In the genomic region with DNA sequence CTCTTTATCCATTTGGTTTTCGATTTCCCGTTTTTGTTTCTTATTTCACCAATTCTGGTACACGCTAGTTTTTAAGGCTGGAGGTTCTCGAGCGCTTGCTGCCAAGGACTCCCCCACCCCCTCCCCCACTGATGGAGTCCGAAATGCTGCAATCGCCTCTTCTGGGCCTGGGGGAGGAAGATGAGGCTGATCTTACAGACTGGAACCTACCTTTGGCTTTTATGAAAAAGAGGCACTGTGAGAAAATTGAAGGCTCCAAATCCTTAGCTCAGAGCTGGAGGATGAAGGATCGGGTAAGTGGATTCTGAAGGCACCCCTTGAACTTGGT, we compare ENCODE assay signal across 8 cellular contexts. TPM values are rescaled to one million over a fixed set of nuclear protein-coding genes. Genes with fewer than 3 reads are reported as not detected.
A peak's percentile ranks its signal among the peaks of the same experiment; 100 is the strongest.
DNase-seq lines count a peak whose midpoint lies in the region; ATAC-seq, FAIRE-seq and TF ChIP-seq lines count a peak whose summit lies in the region.

No MANE protein-coding gene starts in this region.

- H4K20me1 ChIP-seq in OCI-LY7 (ENCODE audit: insufficient read depth, low read length) (peaks cover 10% of the 10 kb centered on the region), endothelial cell of umbilical vein (replicated peaks; ENCODE audit: control insufficient read depth, extremely low read depth, insufficient read depth, low read length) (no peaks in the 10 kb centered on the region)

- intact Hi-C loops in OCI-LY7 (cut with micrococcal nuclease; ENCODE audit: unreplicated experiment) (no loop called here), endothelial cell of umbilical vein (cut with micrococcal nuclease) (loop anchor here (2.0 to 10.0 kb wide), 2 partner anchors 29 to 289 kb away; no protein-coding TSS in a partner anchor), ovary (cut with DNase I) (no loop called here), head of caudate nucleus (cut with DNase I) (loop anchor here (10.0 kb wide), 1 partner anchor 91 kb away; no protein-coding TSS in a partner anchor)

- no peaks in the 10 kb centered on the region for H3K27me3 ChIP-seq in endothelial cell of umbilical vein (ENCODE audit: control insufficient read depth in 2 of 2, insufficient read depth in 2 of 2, low read length in 2 of 2)
- H3K27me3 ChIP-seq in ovary = no peaks in the 10 kb centered on the region

- no peaks in the 10 kb centered on the region for H3K9me1 ChIP-seq in endothelial cell of umbilical vein (replicated peaks; ENCODE audit: control insufficient read depth, extremely low read depth, insufficient read depth, low read length)

- TF ChIP-seq CTCF in OCI-LY7 (conservative IDR thresholded peaks at IDR 0.05; ENCODE audit: low read length) = no peak
- no peak for TF ChIP-seq CTCF in endothelial cell of umbilical vein (IDR thresholded peaks at IDR 0.05; ENCODE audit: extremely low read depth in 1 of 2, insufficient read depth in 1 of 2, low read depth in 1 of 2, low read length in 2 of 2)
- TF ChIP-seq CTCF in ovary (IDR thresholded peaks at IDR 0.05) = no peak

- no peaks in the 10 kb centered on the region for H3K9me2 ChIP-seq in OCI-LY7 (ENCODE audit: insufficient read depth, low read length)

- peak overlapping the region; percentile 93 for H3K9ac ChIP-seq in endothelial cell of umbilical vein (replicated peaks; ENCODE audit: extremely low read depth, insufficient read depth, low read length)

- POLR2A ChIA-PET in OCI-LY7 (lab: Charles Lee) (no interaction called here), endothelial cell of umbilical vein (lab: Charles Lee) (interaction anchor here (1.2 kb wide), 1 partner anchor 91 kb away, joined by 3 read pairs; no protein-coding TSS in a partner anchor)

- no TSS peak for BruUV-seq in OCI-LY7 (replicated peaks; lab: Mats Ljungman, UMichigan)
- BruUV-seq in endothelial cell of umbilical vein (replicated peaks; lab: Mats Ljungman, UMichigan) = no TSS peak

- TF ChIP-seq EP300 in ovary (IDR thresholded peaks at IDR 0.05) = no peak

- CTCF ChIA-PET in OCI-LY7 (lab: Charles Lee; ENCODE audit: unreplicated experiment) (interaction anchor here (0.5 kb wide), 1 partner anchor 295 kb away, joined by 3 read pairs; no protein-coding TSS in a partner anchor), endothelial cell of umbilical vein (lab: Charles Lee) (interaction anchor here (1.2 kb wide), 1 partner anchor 30 kb away, joined by 5 read pairs; no protein-coding TSS in a partner anchor)

- H3K4me1 ChIP-seq in OCI-LY7 (ENCODE audit: insufficient read depth, low read length, poor library complexity, severe bottlenecking) (peaks cover 28% of the 10 kb centered on the region), endothelial cell of umbilical vein (ENCODE audit: control insufficient read depth, extremely low read depth, insufficient read depth, low read length) (peaks cover 12% of the 10 kb centered on the region), ovary (ENCODE audit: insufficient read depth) (peaks cover 4% of the 10 kb centered on the region)

- WGBS in ovary, 3 donors = 2 to 3% (median 3%) methylated on average over 8 of the region's 8 CpGs

- no peaks in the 10 kb centered on the region for H3K9me3 ChIP-seq in OCI-LY7 (ENCODE audit: low read length)
- H3K9me3 ChIP-seq in endothelial cell of umbilical vein (replicated peaks; ENCODE audit: control insufficient read depth, insufficient read depth, low read length) = no peaks in the 10 kb centered on the region
- no peaks in the 10 kb centered on the region for H3K9me3 ChIP-seq in ovary

- H3K36me3 ChIP-seq in OCI-LY7 (ENCODE audit: insufficient read depth, low read length) (peaks cover 18% of the 10 kb centered on the region; the same call in 1 of the 2 replicates), endothelial cell of umbilical vein (ENCODE audit: control insufficient read depth in 2 of 2, extremely low read depth in 1 of 2, insufficient read depth in 2 of 2, low read length in 2 of 2) (no peaks in the 10 kb centered on the region), ovary (no peaks in the 10 kb centered on the region)

- H3K27ac ChIP-seq in OCI-LY7 (ENCODE audit: low read depth, low read length, poor library complexity, severe bottlenecking) = peak overlapping the region; percentile 63
- peak overlapping the region; percentile 76 for H3K27ac ChIP-seq in endothelial cell of umbilical vein (ENCODE audit: insufficient read depth, low read depth, low read length)
- no peak overlapping the region for H3K27ac ChIP-seq in ovary

- TF ChIP-seq POLR2A in endothelial cell of umbilical vein (IDR thresholded peaks at IDR 0.05; ENCODE audit: low read depth, low read length) (no peak), ovary (IDR thresholded peaks at IDR 0.05) (no peak)

- no peak for ATAC-seq in GM18861 (IDR thresholded peaks at IDR 0.05; ENCODE audit: unreplicated experiment)
- no peak for ATAC-seq in HG02610 (IDR thresholded peaks at IDR 0.05; ENCODE audit: unreplicated experiment)

- no peak for FAIRE-seq in endothelial cell of umbilical vein (lab: Jason Lieb, UNC)

- DNase-seq in ELF-1 (ENCODE audit: low read depth, low spot score) (peak; percentile 39), OCI-LY7 (ENCODE audit: low spot score) (peak; percentile 27), endothelial cell of umbilical vein (ENCODE audit: low read depth, low spot score) (peak; percentile 11), ovary (no peak), head of caudate nucleus (no peak), NCI-H510A treated with DMSO at 0.1 percent for 48 hours (lab: John Stamatoyannopoulos, UW) (no peak)

- H3K4me2 ChIP-seq in OCI-LY7 (ENCODE audit: low read length) = peak overlapping the region; percentile 98
- peak overlapping the region; percentile 87 for H3K4me2 ChIP-seq in endothelial cell of umbilical vein (ENCODE audit: insufficient read depth, low read length)

- H3K79me2 ChIP-seq in OCI-LY7 (ENCODE audit: insufficient read depth, low read depth, low read length) (peaks cover 58% of the 10 kb centered on the region), endothelial cell of umbilical vein (ENCODE audit: control insufficient read depth, insufficient read depth, low read length) (peaks cover 52% of the 10 kb centered on the region)

- H2AFZ ChIP-seq in OCI-LY7 (ENCODE audit: low read length) = peak overlapping the region; percentile 80; the same call in 1 of the 2 replicates
- peak overlapping the region; percentile 94 for H2AFZ ChIP-seq in endothelial cell of umbilical vein (ENCODE audit: low read depth, low read length)

- dilution Hi-C loops in endothelial cell of umbilical vein (cut with MboI; ENCODE audit: extremely low pct_ligation_motif_present, low sequenced_read_pairs) = no loop called here

- peak overlapping the region; percentile 92 for H3K4me3 ChIP-seq in OCI-LY7 (ENCODE audit: low read depth, low read length, poor library complexity, severe bottlenecking)
- H3K4me3 ChIP-seq in endothelial cell of umbilical vein (replicated peaks in 1 of 3; ENCODE audit: insufficient read depth in 1 of 3, low read depth in 1 of 3, low read length in 3 of 3) = peak overlapping the region; percentile 72 to 86 (median 78)
- H3K4me3 ChIP-seq in ovary = peak overlapping the region; percentile 63

TF ChIP-seq in endothelial cell of umbilical vein, 7 proteins besides CTCF, POLR2A, EP300 and RAD21:
- TF ChIP-seq MYC (IDR thresholded peaks at IDR 0.05; ENCODE audit: low read depth, low read length) (no peak), GATA2 (IDR thresholded peaks at IDR 0.05; ENCODE audit: insufficient read depth, insufficient read length, low read depth, low read length) (no peak), JUN (IDR thresholded peaks at IDR 0.05; ENCODE audit: borderline replicate concordance, insufficient read depth, insufficient read length, low read depth) (no peak), POLR2AphosphoS5 (IDR thresholded peaks at IDR 0.05; ENCODE audit: insufficient read depth, low read depth, low read length) (no peak), FOS (IDR thresholded peaks at IDR 0.05; ENCODE audit: borderline replicate concordance, insufficient read depth, low read length) (no peak), EZH2 (IDR thresholded peaks at IDR 0.05; ENCODE audit: borderline replicate concordance, low read depth, low read length, severe bottlenecking) (no peak)
- TF ChIP-seq, protein P1, sequence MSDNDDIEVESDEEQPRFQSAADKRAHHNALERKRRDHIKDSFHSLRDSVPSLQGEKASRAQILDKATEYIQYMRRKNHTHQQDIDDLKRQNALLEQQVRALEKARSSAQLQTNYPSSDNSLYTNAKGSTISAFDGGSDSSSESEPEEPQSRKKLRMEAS (IDR thresholded peaks at IDR 0.05; ENCODE audit: insufficient read depth, insufficient read length) = no peak

RNA-seq across cellular contexts. Expression of a gene that starts 0.8 kb away (rescaled TPM):
- 41.3 and 48.1 TPM in 2 replicates for total RNA-seq in OCI-LY7 (2014; rRNA removed; shearing (Covaris generic))
- total RNA-seq in OCI-LY7 (2022) = 80.1 and 87.8 TPM in 2 replicates
- 37.0 and 41.8 TPM in 2 replicates for total RNA-seq in endothelial cell of umbilical vein
- 10.7 and 11.5 TPM in 2 replicates for polyA plus RNA-seq in endothelial cell of umbilical vein
- polyA plus RNA-seq in endothelial cell of umbilical vein (2011; cell fraction: cytosol; rRNA removed) = 8.8 and 10.4 TPM in 2 replicates
- polyA plus RNA-seq in endothelial cell of umbilical vein (2011; cell fraction: nucleus; rRNA removed) = 23.5 and 24.7 TPM in 2 replicates
- polyA plus RNA-seq in endothelial cell of umbilical vein (2012) = 19.5 and 23.2 TPM in 2 replicates
- 27.7 and 39.0 TPM in 2 replicates for polyA minus RNA-seq in endothelial cell of umbilical vein
- polyA minus RNA-seq in endothelial cell of umbilical vein (2011; cell fraction: cytosol; rRNA and poly(A)+ RNA removed) = 19.4 TPM
- polyA minus RNA-seq in endothelial cell of umbilical vein (2011; cell fraction: nucleus; rRNA and poly(A)+ RNA removed) = 58.5 and 61.8 TPM in 2 replicates
- 10 to 100 TPM; 20.7 to 41.9 (median 31.4) TPM for total RNA-seq in ovary
- polyA plus RNA-seq in ovary = 10 to 100 TPM; 11.1 to 13.4 TPM

Comparison
In these comparisons a context has a peak if more than half of its experiments do, and no peak if none do; other contexts are left out.
1. DNase-seq: peak in ELF-1 (single experiment), OCI-LY7 (single experiment) and endothelial cell of umbilical vein (single experiment); none in ovary (0 of 5), head of caudate nucleus (0 of 42) and NCI-H510A treated with DMSO at 0.1 percent for 48 hours (single experiment).
2. H3K27ac ChIP-seq: peak in OCI-LY7 (single experiment) and endothelial cell of umbilical vein (single experiment); none in ovary (0 of 2).
3. intact Hi-C loops: an anchor here in endothelial cell of umbilical vein (2.0 to 10.0 kb wide) and head of caudate nucleus (10.0 kb wide); none called in OCI-LY7 and ovary.
4. Peak in every context shown above with its lines, with median percentiles within 50 percentile points of each other: H3K4me3 ChIP-seq.